In the genomic region with DNA sequence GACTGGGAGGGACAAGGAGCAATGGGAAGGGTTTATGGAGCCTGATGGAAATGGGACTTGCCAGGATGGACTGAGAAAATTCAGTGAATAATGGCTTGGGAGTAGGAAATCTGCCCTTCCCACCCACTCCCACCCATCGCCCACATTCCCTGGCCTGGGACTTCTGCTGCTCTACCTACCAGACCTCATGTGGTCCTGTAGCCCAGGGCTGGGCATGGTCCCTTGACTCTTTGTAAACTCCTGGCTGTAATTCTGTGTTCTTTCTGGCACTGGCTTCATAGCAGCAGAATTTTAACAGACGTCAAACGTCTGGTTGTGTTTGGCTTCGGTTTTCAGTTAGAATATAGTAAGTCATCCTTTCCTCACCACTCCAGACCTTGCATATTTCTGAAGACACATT, we compare ENCODE assay signal across 21 cellular contexts.
"Had no signal": no experiment of that assay in that cellular context is flagged by ENCODE, and none has a peak within 500 bp of the region (broad histone marks: within the 10 kb centered on the region; RNA-seq: fewer than 3 reads in every experiment).

No MANE protein-coding gene starts in this region.

- H3K36me3 ChIP-seq: heart left ventricle, pancreas, upper lobe of right lung had no signal

- DNase-seq: activated CD4-positive, alpha-beta memory T cell treated with anti-CD3 and anti-CD28 coated beads, Interleukin-2, amount 10 ng/mL, durations not matched to agents 7 days and 5 days; activated CD4-positive, alpha-beta T cell treated with anti-CD3 and anti-CD28 coated beads for 48 hours; activated CD4-positive, CD25-positive, alpha-beta regulatory T cell; activated CD8-positive, alpha-beta memory T cell treated with anti-CD3 and anti-CD28 coated beads, Interleukin-2, amount 10 ng/mL, durations not matched to agents 7 days and 5 days; activated naive CD4-positive, alpha-beta T cell treated with anti-CD3 and anti-CD28 coated beads for 36 hours; activated T-cell treated with anti-CD3 and anti-CD28 coated beads, Interleukin-2, amount 50 U/mL, for 1 hour; dermis blood vessel endothelial cell; effector memory CD8-positive, alpha-beta T cell; heart left ventricle; mucosa of descending colon; naive thymus-derived CD4-positive, alpha-beta T cell; pancreas; stimulated activated CD4-positive, alpha-beta T cell treated with anti-CD3 and anti-CD28 coated beads, Interleukin-12 subunit alpha, Interleukin-12 subunit beta, amount 100 ng/mL, for 4 hours; stimulated activated CD4-positive, alpha-beta T cell treated with anti-CD3 and anti-CD28 coated beads, Interleukin-2, amount 100 ng/mL, for 24 hours; stimulated activated naive CD4-positive, alpha-beta T cell treated with Interleukin-2 at 50 U/mL for 16 hours; substantia nigra; T-helper 1 cell; T1000; upper lobe of right lung had no signal

- H3K27ac ChIP-seq: pancreas, upper lobe of right lung had no signal

- H3K4me3 ChIP-seq: heart left ventricle, mucosa of descending colon, pancreas, upper lobe of right lung had no signal

- H3K27me3 ChIP-seq: heart left ventricle, pancreas, upper lobe of right lung had no signal

- H3K9me3 ChIP-seq: heart left ventricle, mucosa of descending colon, pancreas, upper lobe of right lung had no signal

- ATAC-seq: activated CD8-positive, alpha-beta memory T cell treated with anti-CD3 and anti-CD28 coated beads, Interleukin-2, amount 10 ng/mL, durations not matched to agents 7 days and 5 days; activated T-helper 17 cell treated with anti-CD3 and anti-CD28 coated beads, Interleukin-2, amount 50 U/mL, for 72 hours; effector memory CD8-positive, alpha-beta T cell; mucosa of descending colon; naive thymus-derived CD4-positive, alpha-beta T cell; pancreas; upper lobe of right lung had no signal

- FAIRE-seq: frontal cortex, pancreas had no signal

- H3K4me1 ChIP-seq: pancreas had no signal
